ENCODE assay signal across 8 cellular contexts in genomic region chr12:67355428-67356385, GRCh38.
DNase-seq lines count a peak whose midpoint lies in the region; ATAC-seq and TF ChIP-seq lines count a peak whose summit lies in the region.

No MANE protein-coding gene starts in this region.

- POLR2A ChIA-PET in HCT116 (lab: Charles Lee): no interaction called here

- H3K27ac ChIP-seq in HCT116 (ENCODE audit: low read depth, low read length): no peak overlapping the region

- H3K4me1 ChIP-seq in HCT116 (ENCODE audit: control insufficient read depth in 1 of 2, insufficient read depth in 2 of 2, low read length in 2 of 2): no peaks in the 10 kb centered on the region
- peaks cover 32% of the 10 kb centered on the region for H3K4me1 ChIP-seq in skeletal muscle satellite cell (ENCODE audit: control insufficient read depth, insufficient read depth, low read length)

- H3K9me2 ChIP-seq in HCT116 (ENCODE audit: insufficient read depth): no peaks in the 10 kb centered on the region

- H3K36me3 ChIP-seq in HCT116 (ENCODE audit: control insufficient read depth in 1 of 2, insufficient read depth in 2 of 2, low read length in 2 of 2): no peaks in the 10 kb centered on the region
- H3K36me3 ChIP-seq in skeletal muscle satellite cell (ENCODE audit: insufficient read depth, low read length): no peaks in the 10 kb centered on the region

- H3K27me3 ChIP-seq in HCT116 (ENCODE audit: insufficient read depth, low read length) (no peaks in the 10 kb centered on the region), skeletal muscle satellite cell (ENCODE audit: control insufficient read depth, insufficient read depth, low read length) (no peaks in the 10 kb centered on the region)

- ATAC-seq in HCT116: peak; percentile 73
- ATAC-seq in left ventricle myocardium superior: peak; percentile 65
- no peak for ATAC-seq in HG03520 (IDR thresholded peaks at IDR 0.05; ENCODE audit: unreplicated experiment)

- no peak overlapping the region for H3K4me2 ChIP-seq in HCT116 (ENCODE audit: low read length)
- H3K4me2 ChIP-seq in skeletal muscle satellite cell (ENCODE audit: low read length): peak overlapping the region; percentile 35

- H3K79me2 ChIP-seq in HCT116 (ENCODE audit: insufficient read depth, low read length): no peaks in the 10 kb centered on the region

- H3K4me3 ChIP-seq in HCT116 (replicated peaks in 1 of 2; ENCODE audit: low read depth in 1 of 2, low read length in 2 of 2): no peak overlapping the region
- no peak overlapping the region for H3K4me3 ChIP-seq in skeletal muscle satellite cell (ENCODE audit: low read length)

- no peak for TF ChIP-seq POLR2A in HCT116 (IDR thresholded peaks at IDR 0.05; ENCODE audit: borderline replicate concordance, extremely low read depth, insufficient read depth, insufficient read length)

- CTCF ChIA-PET in HCT116 (lab: Charles Lee): interaction anchor here (0.6 to 2.6 kb wide), 16 partner anchors 19 to 962 kb away, joined by 3 to 32 read pairs (median 4); partner anchors contain the start of gene CAND1

- H4K20me1 ChIP-seq in HCT116 (ENCODE audit: insufficient read depth): no peaks in the 10 kb centered on the region

- DNase-seq in DMS79 (lab: John Stamatoyannopoulos, UW) (peak; percentile 66), HCT116 (ENCODE audit: low read depth, low spot score) (peak; percentile 34), NCI-H2196 treated with DMSO at 0.1 percent for 48 hours (lab: John Stamatoyannopoulos, UW; ENCODE audit: unreplicated experiment) (peak; percentile 22), amniotic epithelial cell (ENCODE audit: low read depth) (peak; percentile 82), left ventricle myocardium superior (no peak), NCI-H1048 (lab: John Stamatoyannopoulos, UW) (no peak)

- RAD21 ChIA-PET in HCT116 (lab: Charles Lee; ENCODE audit: low non-redundant PET in 1 of 2, low total read pairs in 2 of 2, uncharacterized antibody in 2 of 2, unreplicated experiment in 2 of 2): interaction anchor here (0.6 to 0.9 kb wide), 3 partner anchors 639 to 667 kb away, joined by 3 read pairs; no protein-coding TSS in a partner anchor

- TF ChIP-seq CTCF in HCT116 (IDR thresholded peaks at IDR 0.05 in 2 of 3, conservative IDR thresholded peaks at IDR 0.05 in 1 of 3; ENCODE audit: borderline replicate concordance in 1 of 3, insufficient read depth in 1 of 3, low read depth in 2 of 3, low read length in 2 of 3): peak; percentile 48 to 82 (median 67)

- no TSS peak for BruUV-seq in HCT116 (replicated peaks; lab: Mats Ljungman, UMichigan)

- H2AFZ ChIP-seq in HCT116 (ENCODE audit: low read depth, low read length, poor library complexity, severe bottlenecking): no peak overlapping the region

- intact Hi-C loops in HCT116 (cut with micrococcal nuclease) (loop anchor here (1.0 to 2.0 kb wide), 6 partner anchors 60 to 961 kb away; no protein-coding TSS in a partner anchor), left ventricle myocardium superior (cut with micrococcal nuclease) (loop anchor here (10.0 kb wide), 1 partner anchor 589 kb away; no protein-coding TSS in a partner anchor)

- H3K9me3 ChIP-seq in HCT116 (ENCODE audit: control insufficient read depth in 1 of 2, insufficient read depth in 1 of 2, low read depth in 1 of 2, low read length in 2 of 2) (no peaks in the 10 kb centered on the region), skeletal muscle satellite cell (replicated peaks; ENCODE audit: low read length) (no peaks in the 10 kb centered on the region)

- TF ChIP-seq RAD21 in HCT116 (IDR thresholded peaks at IDR 0.05; ENCODE audit: low read depth): peak; percentile 78

- H3K9ac ChIP-seq in HCT116 (ENCODE audit: low read length) (no peak overlapping the region), skeletal muscle satellite cell (ENCODE audit: low read depth, low read length) (peak overlapping the region; percentile 17)

TF ChIP-seq in HCT116, 20 proteins besides CTCF, POLR2A, EP300 and RAD21:
- TF ChIP-seq CBX3 (IDR thresholded peaks at IDR 0.05; ENCODE audit: low read depth) (no peak), MAX (IDR thresholded peaks at IDR 0.05) (no peak), TCF7L2 (IDR thresholded peaks at IDR 0.05; ENCODE audit: borderline replicate concordance, extremely low read depth, insufficient read depth, insufficient read length) (no peak), YY1 (IDR thresholded peaks at IDR 0.05; ENCODE audit: extremely low read depth, insufficient replicate concordance, low read depth, low read length) (no peak), EGR1 (IDR thresholded peaks at IDR 0.05; ENCODE audit: low read depth) (no peak), EZH2 (IDR thresholded peaks at IDR 0.05) (no peak), REST (IDR thresholded peaks at IDR 0.05; ENCODE audit: low read depth) (no peak), EZH2phosphoT487 (IDR thresholded peaks at IDR 0.05; ENCODE audit: borderline replicate concordance) (no peak), SRF (IDR thresholded peaks at IDR 0.05; ENCODE audit: low read depth) (no peak), CEBPB (IDR thresholded peaks at IDR 0.05; ENCODE audit: low read depth) (no peak), POLR2AphosphoS5 (IDR thresholded peaks at IDR 0.05; ENCODE audit: low read depth, low read length) (no peak), JUND (IDR thresholded peaks at IDR 0.05) (no peak), ZBTB33 (IDR thresholded peaks at IDR 0.05; ENCODE audit: extremely low read depth, insufficient replicate concordance, low read length) (no peak), SP1 (IDR thresholded peaks at IDR 0.05; ENCODE audit: low read depth) (no peak), SIN3A (IDR thresholded peaks at IDR 0.05; ENCODE audit: low read depth) (no peak), ELF1 (IDR thresholded peaks at IDR 0.05; ENCODE audit: borderline replicate concordance, low read depth) (no peak)

Comparison
In these comparisons a context has a peak if more than half of its experiments do, and no peak if none do; other contexts are left out.
1. DNase-seq: peak in DMS79 (single experiment), HCT116 (single experiment), NCI-H2196 treated with DMSO at 0.1 percent for 48 hours (single experiment) and amniotic epithelial cell (single experiment); none in left ventricle myocardium superior (single experiment) and NCI-H1048 (single experiment).